In the genomic region with DNA sequence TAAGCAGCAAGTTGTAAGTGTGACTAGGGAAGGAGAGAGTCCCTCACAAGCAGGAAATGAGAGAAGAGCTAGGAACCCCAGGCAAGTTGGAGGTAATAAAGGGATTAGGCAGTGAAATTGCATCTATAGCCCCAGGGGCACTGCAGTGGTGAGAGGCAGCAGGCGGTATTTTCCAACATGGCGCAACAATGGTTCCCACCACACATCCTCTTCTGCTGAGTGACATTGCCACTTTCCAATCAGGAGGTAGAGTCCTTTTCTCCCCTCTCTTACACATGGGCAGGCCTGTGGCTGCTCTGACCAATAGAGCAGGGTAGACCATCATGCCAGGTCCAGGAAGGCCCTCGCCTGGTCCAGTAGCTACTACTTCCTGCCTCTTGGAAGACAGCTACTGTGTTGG, we compare ENCODE assay signal across 16 cellular contexts.
DNase-seq lines count a peak whose midpoint lies in the region; ATAC-seq and TF ChIP-seq lines count a peak whose summit lies in the region.
"Had no signal": no experiment of that assay in that cellular context is flagged by ENCODE, and none has a peak within 500 bp of the region (broad histone marks: within the 10 kb centered on the region; RNA-seq: fewer than 3 reads in every experiment).

No MANE protein-coding gene starts in this region.

- H3K9me3 ChIP-seq in SK-N-MC (ENCODE audit: low read depth, low read length), result no peaks in the 10 kb centered on the region
- H3K9me3 ChIP-seq in mucosa of descending colon, result no peaks in the 10 kb centered on the region
- H3K9me3 ChIP-seq in mesenchymal stem cell (ENCODE audit: control insufficient read depth, low read length), result no peaks in the 10 kb centered on the region
- no peaks in the 10 kb centered on the region for H3K9me3 ChIP-seq in H9 (ENCODE audit: control insufficient read depth, low read depth, low read length)

- H2BK20ac ChIP-seq in H9 (ENCODE audit: low read depth, low read length, poor library complexity, severe bottlenecking), result no peak overlapping the region

- no peaks in the 10 kb centered on the region for H3K27me3 Mint-ChIP-seq in H9 (ENCODE audit: low read depth)

- no peaks in the 10 kb centered on the region; a peak in 2 of 7 replicates for H3K36me3 Mint-ChIP-seq in H9 (ENCODE audit: insufficient read depth in 1 of 3, low read depth in 3 of 3)
- H3K36me3 Mint-ChIP-seq: T-cell had no signal

- H2BK15ac ChIP-seq in mesendoderm (replicated peaks; ENCODE audit: low read depth) (no peak overlapping the region), mesenchymal stem cell (ENCODE audit: low read depth, poor library complexity, severe bottlenecking) (no peak overlapping the region), H9 (ENCODE audit: low read depth, low read length) (no peak overlapping the region)

- no peak overlapping the region for H3K4me3 Mint-ChIP-seq in H9
- H3K4me3 Mint-ChIP-seq: T-cell had no signal

- intact Hi-C loops in mucosa of descending colon (cut with DNase I, micrococcal nuclease), result no loop called here

- no peak overlapping the region for H3K4ac ChIP-seq in mesendoderm (ENCODE audit: low read depth, low read length)
- H3K4ac ChIP-seq in mesenchymal stem cell (ENCODE audit: low read depth in 1 of 2, low read length in 2 of 2), result no peak overlapping the region
- no peak overlapping the region for H3K4ac ChIP-seq in H9 (ENCODE audit: low read depth, low read length)

- H3K79me2 ChIP-seq in mesendoderm (ENCODE audit: control insufficient read depth, insufficient read depth, low read length) (no peaks in the 10 kb centered on the region), H9 (ENCODE audit: insufficient read depth, low read length) (no peaks in the 10 kb centered on the region)

- no peak overlapping the region for H3K4me3 ChIP-seq in SK-N-MC
- H3K4me3 ChIP-seq in mesendoderm (ENCODE audit: low read length), result no peak overlapping the region
- H3K4me3 ChIP-seq in mucosa of descending colon, result no peak overlapping the region
- no peak overlapping the region for H3K4me3 ChIP-seq in mesenchymal stem cell (ENCODE audit: insufficient read depth in 1 of 2, low read depth in 1 of 2, low read length in 2 of 2)
- H3K4me3 ChIP-seq: PC-9 had no signal

- H3K79me1 ChIP-seq in mesendoderm (ENCODE audit: low read length) (no peaks in the 10 kb centered on the region), mesenchymal stem cell (replicated peaks; ENCODE audit: low read length, poor library complexity, severe bottlenecking) (no peaks in the 10 kb centered on the region), H9 (ENCODE audit: insufficient read depth, low read depth, low read length, poor library complexity, severe bottlenecking) (no peaks in the 10 kb centered on the region)

- H3K23ac ChIP-seq in mesendoderm (ENCODE audit: low read length) (no peak overlapping the region), mesenchymal stem cell (ENCODE audit: low read length in 2 of 2) (no peak overlapping the region), H9 (ENCODE audit: insufficient read length, low read depth, low read length) (no peak overlapping the region)

- H3K27me3 ChIP-seq in mesendoderm (ENCODE audit: insufficient read depth, low read length, poor library complexity) (no peaks in the 10 kb centered on the region), mesenchymal stem cell (ENCODE audit: control insufficient read depth in 1 of 2, insufficient read depth in 1 of 2, low read length in 2 of 2) (no peaks in the 10 kb centered on the region), H9 (ENCODE audit: insufficient read depth, low read length) (no peaks in the 10 kb centered on the region)

- H4K91ac ChIP-seq in mesenchymal stem cell (ENCODE audit: low read length) (no peak overlapping the region), H9 (ENCODE audit: insufficient read length, low read depth, low read length) (no peak overlapping the region)

- H2BK5ac ChIP-seq in mesendoderm (ENCODE audit: low read length) (no peak overlapping the region), mesenchymal stem cell (ENCODE audit: low read depth, low read length, poor library complexity, severe bottlenecking) (no peak overlapping the region), H9 (ENCODE audit: insufficient read length, low read length) (no peak overlapping the region)

- H3K14ac ChIP-seq in mesenchymal stem cell (ENCODE audit: low read length in 2 of 2) (no peak overlapping the region), H9 (ENCODE audit: insufficient read depth, low read length) (no peak overlapping the region)

- no peaks in the 10 kb centered on the region for H3K36me3 ChIP-seq in SK-N-MC (ENCODE audit: insufficient read depth, low read length)
- no peaks in the 10 kb centered on the region for H3K36me3 ChIP-seq in mesendoderm (ENCODE audit: control insufficient read depth, insufficient read depth, low read length)
- no peaks in the 10 kb centered on the region for H3K36me3 ChIP-seq in mucosa of descending colon (ENCODE audit: low read depth)
- no peaks in the 10 kb centered on the region for H3K36me3 ChIP-seq in mesenchymal stem cell (ENCODE audit: control insufficient read depth in 1 of 2, insufficient read depth in 2 of 2, low read depth in 1 of 2, low read length in 2 of 2)

- no peak overlapping the region for H4K8ac ChIP-seq in mesendoderm (ENCODE audit: low read depth, low read length)
- no peak overlapping the region for H4K8ac ChIP-seq in mesenchymal stem cell (ENCODE audit: low read length)
- no peak overlapping the region for H4K8ac ChIP-seq in H9 (replicated peaks; ENCODE audit: insufficient read length, low read depth, low read length)

- H3K9me3 Mint-ChIP-seq in H9, result no peaks in the 10 kb centered on the region; a peak in 1 of 5 replicates
- H3K9me3 Mint-ChIP-seq: T-cell had no signal

- H2BK12ac ChIP-seq in mesenchymal stem cell (ENCODE audit: low read length in 2 of 2), result no peak overlapping the region
- H2BK12ac ChIP-seq in H9 (ENCODE audit: insufficient read length, low read depth, low read length), result no peak overlapping the region

- no peak overlapping the region for H4K5ac ChIP-seq in mesendoderm (ENCODE audit: low read length)
- H4K5ac ChIP-seq in H9 (ENCODE audit: insufficient read length, low read depth, low read length), result no peak overlapping the region

- no peak overlapping the region for H3T11ph ChIP-seq in H9 (ENCODE audit: low read length)

- H3K56ac ChIP-seq in mesendoderm (ENCODE audit: low read length) (no peak overlapping the region), H9 (ENCODE audit: insufficient read length, low read depth, low read length) (no peak overlapping the region)

- no peak overlapping the region for H2AK5ac ChIP-seq in mesendoderm (ENCODE audit: low read length)
- H2AK5ac ChIP-seq in mesenchymal stem cell (ENCODE audit: low read length, severe bottlenecking), result no peak overlapping the region
- H2AK5ac ChIP-seq in H9 (ENCODE audit: insufficient read length, low read length), result no peak overlapping the region

- WGBS in mesendoderm (ENCODE audit: extremely low coverage, insufficient coverage, low lambda C conversion rate), result no CpG with 5 or more reads among the region's 3 CpGs
- WGBS in mesenchymal stem cell, result 71% methylated on average over 3 of the region's 3 CpGs
- WGBS in H9 (ENCODE audit: extremely low coverage, insufficient read length, low lambda C conversion rate), result no CpG with 5 or more reads among the region's 3 CpGs

- TF ChIP-seq CTCF in mucosa of descending colon (IDR thresholded peaks at IDR 0.05) (no peak), H9 (conservative IDR thresholded peaks at IDR 0.05) (no peak)

- H3K4me2 ChIP-seq in mesendoderm (ENCODE audit: low read length) (no peak overlapping the region), mesenchymal stem cell (ENCODE audit: low read length, poor library complexity, severe bottlenecking) (no peak overlapping the region), H9 (ENCODE audit: insufficient read depth, insufficient read length, low read length) (no peak overlapping the region)
- H3K4me2 ChIP-seq: PC-9 had no signal

- ATAC-seq in mucosa of descending colon, result no peak
- ATAC-seq: T-cell had no signal

- no peaks in the 10 kb centered on the region for H3K23me2 ChIP-seq in H9 (ENCODE audit: insufficient read length, low read depth, low read length, poor library complexity, severe bottlenecking)

- H3K18ac ChIP-seq in mesendoderm (ENCODE audit: low read length) (no peak overlapping the region), mesenchymal stem cell (ENCODE audit: low read depth in 1 of 2, low read length in 2 of 2) (no peak overlapping the region), H9 (ENCODE audit: insufficient read length, low read depth, low read length) (no peak overlapping the region)

- H3K4me1 Mint-ChIP-seq in H9, result peaks cover 8 to 14% of the 10 kb centered on the region in 2 experiments
- H3K4me1 Mint-ChIP-seq: T-cell had no signal

- no peak overlapping the region for H3K9ac ChIP-seq in SK-N-MC (ENCODE audit: insufficient read length)
- no peak overlapping the region for H3K9ac ChIP-seq in mesendoderm (ENCODE audit: low read length)
- no peak overlapping the region for H3K9ac ChIP-seq in mesenchymal stem cell (ENCODE audit: low read length)
- H3K9ac ChIP-seq in H9 (ENCODE audit: extremely low read depth, insufficient read length, low read length), result no peak overlapping the region

- H4K20me1 ChIP-seq in H9 (ENCODE audit: control insufficient read depth, insufficient read depth, insufficient read length), result no peaks in the 10 kb centered on the region

- no peak overlapping the region for H2AFZ ChIP-seq in mesenchymal stem cell (ENCODE audit: low read depth, low read length)
- H2AFZ ChIP-seq in H9 (ENCODE audit: low read length), result no peak overlapping the region
- H2AFZ ChIP-seq: PC-9 had no signal

- H3K4me1 ChIP-seq in mesendoderm (ENCODE audit: control insufficient read depth, low read depth, low read length) (no peaks in the 10 kb centered on the region), mucosa of descending colon (ENCODE audit: low read depth) (no peaks in the 10 kb centered on the region), mesenchymal stem cell (ENCODE audit: control insufficient read depth, insufficient read depth, low read depth, low read length) (no peaks in the 10 kb centered on the region), H9 (ENCODE audit: insufficient read depth, low read length) (no peaks in the 10 kb centered on the region; the same call in 1 of the 2 replicates)

- H3K27ac ChIP-seq in SK-N-MC, result no peak overlapping the region
- H3K27ac ChIP-seq in mesendoderm (ENCODE audit: low read depth, low read length), result no peak overlapping the region
- H3K27ac ChIP-seq in mesenchymal stem cell (ENCODE audit: low read length, poor library complexity, severe bottlenecking), result no peak overlapping the region
- H3K27ac ChIP-seq in H9 (ENCODE audit: insufficient read length, low read depth, low read length), result no peak overlapping the region
- H3K27ac ChIP-seq: C4-2B, PC-9 had no signal

- peak; percentile 79 for DNase-seq in ELF-1 (ENCODE audit: low read depth, low spot score)
- DNase-seq in M059J (ENCODE audit: low read depth), result peak; percentile 73
- peak; percentile 71 for DNase-seq in SK-N-MC (ENCODE audit: low read depth, low spot score)
- peak; percentile 80 for DNase-seq in mesendoderm
- DNase-seq in mucosa of descending colon, result no peak
- no peak for DNase-seq in CD1c-positive myeloid dendritic cell (ENCODE audit: extremely low spot score)
- no peak for DNase-seq in mesenchymal stem cell
- DNase-seq in H9, result no peak
- DNase-seq: KBM-7, NCI-H1105, NCI-H187 treated with DMSO at 0.1 percent for 48 hours, NCI-H2171 treated with DMSO at 0.1 percent for 48 hours, NCI-H82, PC-9, T-cell had no signal

- H3K27ac Mint-ChIP-seq in H9, result no peak overlapping the region; a peak in 1 of 7 replicates
- H3K27ac Mint-ChIP-seq: T-cell had no signal

- no peak overlapping the region for H2BK120ac ChIP-seq in mesendoderm (ENCODE audit: low read depth, low read length)
- H2BK120ac ChIP-seq in mesenchymal stem cell (ENCODE audit: low read depth, low read length), result no peak overlapping the region
- no peak overlapping the region for H2BK120ac ChIP-seq in H9 (ENCODE audit: low read depth, low read length, poor library complexity, severe bottlenecking)

Comparison
In these comparisons a context has a peak if more than half of its experiments do, and no peak if none do; other contexts are left out.
1. DNase-seq: peak in ELF-1 (single experiment), M059J (single experiment), SK-N-MC (single experiment) and mesendoderm (single experiment); none in mucosa of descending colon (0 of 3), CD1c-positive myeloid dendritic cell (single experiment), mesenchymal stem cell (single experiment) and H9 (single experiment).